In genomic region chr10:132993271-132994260, GRCh38 we compare ENCODE assay signal across 18 cellular contexts. TPM values are rescaled to one million over a fixed set of nuclear protein-coding genes. Genes with fewer than 3 reads are reported as not detected.
DNase-seq lines count a peak whose midpoint lies in the region; FAIRE-seq and TF ChIP-seq lines count a peak whose summit lies in the region.
"Had no signal": no experiment of that assay in that cellular context is flagged by ENCODE, and none has a peak within 500 bp of the region (broad histone marks: within the 10 kb centered on the region; RNA-seq: fewer than 3 reads in every experiment).

No MANE protein-coding gene starts in this region.

- H3K27ac Mint-ChIP-seq in CD14-positive monocyte (no peak overlapping the region), type B pancreatic cell (no peak overlapping the region)
- H3K27ac Mint-ChIP-seq in dendritic cell treated with granulocyte-macrophage colony-stimulating factor and Interleukin-4, amounts not matched to agents 40 ng/mL and 50 ng/mL, for 4 days = peak overlapping the region; percentile 15
- H3K27ac Mint-ChIP-seq: activated CD8-positive, alpha-beta T cell treated with anti-CD3 and anti-CD28 coated beads for 36 hours; activated naive CD8-positive, alpha-beta T cell; CD8-positive, alpha-beta T cell; naive thymus-derived CD4-positive, alpha-beta T cell; stimulated activated naive CD8-positive, alpha-beta T cell treated with anti-CD3 and anti-CD28 coated beads, Interleukin-15, Interleukin-2, amounts not matched to agents 100 ng/mL and 50 ng/mL, for 24 hours had no signal

- peak; percentile 19 for DNase-seq in CD14-positive monocyte (ENCODE audit: low spot score)
- peak; percentile 57 for DNase-seq in kidney
- peak; percentile 55 for DNase-seq in sigmoid colon
- no peak for DNase-seq in NCI-H1048 (lab: John Stamatoyannopoulos, UW)
- DNase-seq in type B pancreatic cell (ENCODE audit: extremely low spot score, unreplicated experiment) = no peak
- no peak for DNase-seq in prostate gland (ENCODE audit: low spot score)
- DNase-seq in GM12892 (ENCODE audit: insufficient read length) = no peak
- DNase-seq: activated CD8-positive, alpha-beta T cell treated with anti-CD3 and anti-CD28 coated beads for 36 hours; activated T-cell treated with anti-CD3 and anti-CD28 coated beads, Interleukin-2, amount 50 U/mL, for 48 hours; CD8-positive, alpha-beta T cell; foreskin melanocyte; naive thymus-derived CD4-positive, alpha-beta T cell; NCI-H1436 treated with DMSO at 0.1 percent for 48 hours; RPMI8226 had no signal

- H3K4me1 ChIP-seq in kidney (ENCODE audit: control insufficient read depth in 1 of 2, insufficient read depth in 1 of 2, low read depth in 1 of 2, low read length in 2 of 2) (no peaks in the 10 kb centered on the region), sigmoid colon (no peaks in the 10 kb centered on the region), prostate gland (replicated peaks) (no peaks in the 10 kb centered on the region)

- TF ChIP-seq EP300 in sigmoid colon (IDR thresholded peaks at IDR 0.05) = no peak

- H3K9me3 Mint-ChIP-seq in CD14-positive monocyte = peaks cover 0 to 2% (median 0%) of the 10 kb centered on the region in 7 donors
- no peaks in the 10 kb centered on the region for H3K9me3 Mint-ChIP-seq in dendritic cell treated with granulocyte-macrophage colony-stimulating factor and Interleukin-4, amounts not matched to agents 40 ng/mL and 50 ng/mL, for 4 days
- H3K9me3 Mint-ChIP-seq in type B pancreatic cell = no peaks in the 10 kb centered on the region
- H3K9me3 Mint-ChIP-seq: activated CD8-positive, alpha-beta T cell treated with anti-CD3 and anti-CD28 coated beads for 36 hours; CD8-positive, alpha-beta T cell; naive thymus-derived CD4-positive, alpha-beta T cell; stimulated activated naive CD8-positive, alpha-beta T cell treated with anti-CD3 and anti-CD28 coated beads, Interleukin-15, Interleukin-2, amounts not matched to agents 100 ng/mL and 50 ng/mL, for 24 hours had no signal

- H3K4me3 Mint-ChIP-seq in CD14-positive monocyte (peak overlapping the region; percentile 52 to 68), type B pancreatic cell (no peak overlapping the region)
- no peak overlapping the region for H3K4me3 Mint-ChIP-seq in dendritic cell treated with granulocyte-macrophage colony-stimulating factor and Interleukin-4, amounts not matched to agents 40 ng/mL and 50 ng/mL, for 4 days
- H3K4me3 Mint-ChIP-seq: activated CD8-positive, alpha-beta T cell treated with anti-CD3 and anti-CD28 coated beads for 36 hours; activated naive CD8-positive, alpha-beta T cell; CD8-positive, alpha-beta T cell; naive thymus-derived CD4-positive, alpha-beta T cell; stimulated activated naive CD8-positive, alpha-beta T cell treated with anti-CD3 and anti-CD28 coated beads, Interleukin-15, Interleukin-2, amounts not matched to agents 100 ng/mL and 50 ng/mL, for 24 hours had no signal

- peak overlapping the region; percentile 18 to 47 for H3K4me3 ChIP-seq in kidney (ENCODE audit: low read length in 2 of 2)
- H3K4me3 ChIP-seq in sigmoid colon = peak overlapping the region in 3 of 4 donors; percentile 41 to 48 (median 47)
- H3K4me3 ChIP-seq in prostate gland = peak overlapping the region in 1 of 2 donors; percentile 16
- H3K4me3 ChIP-seq: lung had no signal

- H3K27me3 Mint-ChIP-seq in CD14-positive monocyte (ENCODE audit: low read depth in 3 of 3) = peaks cover 1 to 15% (median 12%) of the 10 kb centered on the region in 3 donors
- peaks cover 52% of the 10 kb centered on the region for H3K27me3 Mint-ChIP-seq in dendritic cell treated with granulocyte-macrophage colony-stimulating factor and Interleukin-4, amounts not matched to agents 40 ng/mL and 50 ng/mL, for 4 days
- H3K27me3 Mint-ChIP-seq in type B pancreatic cell = peaks cover 8% of the 10 kb centered on the region
- H3K27me3 Mint-ChIP-seq: activated CD8-positive, alpha-beta T cell treated with anti-CD3 and anti-CD28 coated beads for 36 hours; activated naive CD8-positive, alpha-beta T cell; stimulated activated naive CD8-positive, alpha-beta T cell treated with anti-CD3 and anti-CD28 coated beads, Interleukin-15, Interleukin-2, amounts not matched to agents 100 ng/mL and 50 ng/mL, for 24 hours had no signal

- H3K4me1 Mint-ChIP-seq in CD14-positive monocyte (no peaks in the 10 kb centered on the region), type B pancreatic cell (ENCODE audit: unreplicated experiment) (peaks cover 4% of the 10 kb centered on the region)
- H3K4me1 Mint-ChIP-seq in dendritic cell treated with granulocyte-macrophage colony-stimulating factor and Interleukin-4, amounts not matched to agents 40 ng/mL and 50 ng/mL, for 4 days (ENCODE audit: low read depth) = no peaks in the 10 kb centered on the region
- H3K4me1 Mint-ChIP-seq: naive thymus-derived CD4-positive, alpha-beta T cell had no signal

- intact Hi-C loops in CD14-positive monocyte (cut with micrococcal nuclease) = no loop called here
- intact Hi-C loops in dendritic cell treated with granulocyte-macrophage colony-stimulating factor and Interleukin-4, amounts not matched to agents 40 ng/mL and 50 ng/mL, for 4 days (cut with micrococcal nuclease) = no loop called here
- intact Hi-C loops in kidney (cut with DNase I) = no loop called here
- intact Hi-C loops in sigmoid colon (cut with DNase I) = no loop called here
- intact Hi-C loops in prostate gland (cut with DNase I) = no loop called here

- no peak for TF ChIP-seq POLR2A in sigmoid colon (IDR thresholded peaks at IDR 0.05)
- no peak for TF ChIP-seq POLR2A in prostate gland (IDR thresholded peaks at IDR 0.05)
- no peak for TF ChIP-seq POLR2A in GM12892 (IDR thresholded peaks at IDR 0.05; ENCODE audit: low read depth, low read length)

- H3K9ac ChIP-seq in kidney (ENCODE audit: low read length in 2 of 2) = no peak overlapping the region

- H3K27me3 ChIP-seq in sigmoid colon = peaks cover 0 to 14% (median 0%) of the 10 kb centered on the region in 3 donors
- H3K27me3 ChIP-seq in prostate gland (replicated peaks; ENCODE audit: insufficient read depth) = peaks cover 3% of the 10 kb centered on the region

- H3K36me3 Mint-ChIP-seq in CD14-positive monocyte (no peaks in the 10 kb centered on the region), type B pancreatic cell (no peaks in the 10 kb centered on the region)
- H3K36me3 Mint-ChIP-seq in dendritic cell treated with granulocyte-macrophage colony-stimulating factor and Interleukin-4, amounts not matched to agents 40 ng/mL and 50 ng/mL, for 4 days (ENCODE audit: low read depth) = no peaks in the 10 kb centered on the region
- H3K36me3 Mint-ChIP-seq: activated naive CD8-positive, alpha-beta T cell; CD8-positive, alpha-beta T cell; naive thymus-derived CD4-positive, alpha-beta T cell had no signal

- WGBS in sigmoid colon, 2 donors = 89 to 92% methylated on average over 46 of the region's 46 CpGs
- WGBS in prostate gland = 92% methylated on average over 43 of the region's 46 CpGs

- no peak overlapping the region for H3K27ac ChIP-seq in kidney (ENCODE audit: low read depth in 2 of 2, low read length in 2 of 2)
- no peak overlapping the region for H3K27ac ChIP-seq in sigmoid colon
- H3K27ac ChIP-seq in prostate gland = no peak overlapping the region

- TF ChIP-seq CTCF in CD14-positive monocyte (IDR thresholded peaks at IDR 0.05) (no peak), kidney (IDR thresholded peaks at IDR 0.05; ENCODE audit: borderline replicate concordance, extremely low read depth, insufficient read depth) (no peak), sigmoid colon (IDR thresholded peaks at IDR 0.05) (no peak), type B pancreatic cell (conservative IDR thresholded peaks at IDR 0.05) (no peak), prostate gland (IDR thresholded peaks at IDR 0.05) (no peak)

- no peak for FAIRE-seq in kidney (lab: Jason Lieb, UNC)
- FAIRE-seq in GM12892 (lab: Jason Lieb, UNC) = no peak

- H3K9me3 ChIP-seq in kidney (ENCODE audit: control insufficient read depth in 1 of 2, low read length in 2 of 2) (no peaks in the 10 kb centered on the region), sigmoid colon (no peaks in the 10 kb centered on the region), prostate gland (no peaks in the 10 kb centered on the region)

- H3K36me3 ChIP-seq in kidney (ENCODE audit: control insufficient read depth in 1 of 2, insufficient read depth in 2 of 2, low read length in 2 of 2) = no peaks in the 10 kb centered on the region
- no peaks in the 10 kb centered on the region for H3K36me3 ChIP-seq in sigmoid colon
- no peaks in the 10 kb centered on the region for H3K36me3 ChIP-seq in prostate gland

RNA-seq across cellular contexts. Expression of gene CFAP46, which starts 51.2 kb away (rescaled TPM):
- polyA plus RNA-seq in CD14-positive monocyte (not detected), kidney (ENCODE audit: insufficient read depth, low read depth, low replicate concordance) (3.8 TPM), sigmoid colon (under 1 TPM in 1 of 3 donors, not detected in 2; 0.10 TPM)
- total RNA-seq in kidney (8.3 TPM), sigmoid colon (1 to 10 TPM in 1 of 4 donors, under 1 TPM in 2, not detected in 1; 0.36 to 1.7 (median 0.41) TPM), type B pancreatic cell (ENCODE audit: low replicate concordance) (2.9 and 10.9 TPM in 2 replicates), prostate gland (1 to 10 TPM; 1.4 to 9.3 TPM)
- polyA plus RNA-seq in GM12892 (2012; ENCODE audit: missing spikeins) = not detected
- total RNA-seq: CD8-positive, alpha-beta T cell had no signal
- polyA plus RNA-seq: naive thymus-derived CD4-positive, alpha-beta T cell had no signal

Comparison
In these comparisons a context has a peak if more than half of its experiments do, and no peak if none do; other contexts are left out.
1. DNase-seq: peak in CD14-positive monocyte (single experiment), kidney (single experiment) and sigmoid colon (single experiment); none in NCI-H1048 (single experiment), type B pancreatic cell (single experiment), prostate gland (single experiment) and GM12892 (single experiment).
2. H3K4me3 Mint-ChIP-seq: peak in CD14-positive monocyte (2 of 2); none in dendritic cell treated with granulocyte-macrophage colony-stimulating factor and Interleukin-4, amounts not matched to agents 40 ng/mL and 50 ng/mL, for 4 days (single experiment) and type B pancreatic cell (single experiment).